In the genomic region with DNA sequence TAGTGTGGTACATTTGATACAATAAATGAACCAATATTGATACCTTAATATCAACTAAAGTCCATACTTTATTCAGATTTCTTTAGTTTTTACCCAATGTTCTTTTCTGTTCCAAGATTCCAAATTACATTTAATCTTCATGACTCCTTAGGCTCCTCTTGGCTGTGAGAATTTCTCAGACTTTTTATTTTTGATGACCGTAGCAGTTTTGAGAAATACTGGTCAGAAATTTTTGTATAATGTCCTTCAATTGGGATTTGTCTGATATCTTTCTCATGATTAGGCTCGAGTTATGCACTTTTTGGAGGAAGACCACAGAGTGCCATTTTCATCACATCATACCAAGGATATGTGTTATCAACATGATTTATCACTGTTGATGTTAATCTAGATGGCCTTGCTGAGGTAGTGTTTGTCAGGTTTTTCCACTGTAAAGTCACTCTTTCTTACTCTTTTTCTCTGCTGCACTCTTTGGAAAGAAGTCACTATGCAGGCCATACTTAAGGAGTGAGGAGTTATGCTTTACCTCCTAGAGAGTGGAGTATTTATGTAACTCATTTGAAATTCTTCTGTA, we compare ENCODE assay signal across 19 cellular contexts. TPM values are rescaled to one million over a fixed set of nuclear protein-coding genes. Genes with fewer than 3 reads are reported as not detected.
A peak's percentile ranks its signal among the peaks of the same experiment; 100 is the strongest.
DNase-seq lines count a peak whose midpoint lies in the region; ATAC-seq, FAIRE-seq and TF ChIP-seq lines count a peak whose summit lies in the region.
"Had no signal": no experiment of that assay in that cellular context is flagged by ENCODE, and none has a peak within 500 bp of the region (broad histone marks: within the 10 kb centered on the region; RNA-seq: fewer than 3 reads in every experiment).

No MANE protein-coding gene starts in this region.

- TF ChIP-seq POLR2A in GM12892 (IDR thresholded peaks at IDR 0.05; ENCODE audit: low read depth, low read length) (no peak), stomach (IDR thresholded peaks at IDR 0.05) (no peak), prostate gland (IDR thresholded peaks at IDR 0.05) (no peak)

- no peaks in the 10 kb centered on the region for H3K36me3 ChIP-seq in ascending aorta
- H3K36me3 ChIP-seq in lower lobe of right lung: no peaks in the 10 kb centered on the region
- H3K36me3 ChIP-seq in stomach: no peaks in the 10 kb centered on the region
- H3K36me3 ChIP-seq in HAP-1 (replicated peaks): no peaks in the 10 kb centered on the region
- no peaks in the 10 kb centered on the region for H3K36me3 ChIP-seq in prostate gland
- H3K36me3 ChIP-seq: breast epithelium, SJSA1 had no signal

- TF ChIP-seq CTCF in ascending aorta (IDR thresholded peaks at IDR 0.05) (no peak), lower lobe of right lung (IDR thresholded peaks at IDR 0.05) (no peak), stomach (IDR thresholded peaks at IDR 0.05) (no peak), prostate gland (IDR thresholded peaks at IDR 0.05) (no peak)

- 71 to 86% (median 80%) methylated on average over 2 of the region's 2 CpGs for WGBS in stomach, 5 donors
- 82% methylated on average over 2 of the region's 2 CpGs for WGBS in prostate gland

- H3K4me3 ChIP-seq in ascending aorta (no peak overlapping the region), lower lobe of right lung (no peak overlapping the region), stomach (no peak overlapping the region), HAP-1 (no peak overlapping the region), prostate gland (no peak overlapping the region)
- H3K4me3 ChIP-seq: breast epithelium, SJSA1 had no signal

- FAIRE-seq in GM12892 (lab: Jason Lieb, UNC): peak; percentile 93

- H3K27me3 ChIP-seq in ascending aorta: no peaks in the 10 kb centered on the region
- no peaks in the 10 kb centered on the region for H3K27me3 ChIP-seq in lower lobe of right lung (ENCODE audit: low read depth)
- H3K27me3 ChIP-seq in stomach: no peaks in the 10 kb centered on the region
- no peaks in the 10 kb centered on the region for H3K27me3 ChIP-seq in HAP-1 (ENCODE audit: low read depth)
- H3K27me3 ChIP-seq in prostate gland (replicated peaks; ENCODE audit: insufficient read depth): no peaks in the 10 kb centered on the region
- H3K27me3 ChIP-seq: breast epithelium, SJSA1 had no signal

- no peaks in the 10 kb centered on the region for H3K9me3 ChIP-seq in ascending aorta
- no peaks in the 10 kb centered on the region for H3K9me3 ChIP-seq in lower lobe of right lung
- no peaks in the 10 kb centered on the region for H3K9me3 ChIP-seq in stomach
- no peaks in the 10 kb centered on the region for H3K9me3 ChIP-seq in HAP-1
- no peaks in the 10 kb centered on the region for H3K9me3 ChIP-seq in prostate gland
- H3K9me3 ChIP-seq: breast epithelium, SJSA1 had no signal

- intact Hi-C loops in ascending aorta (cut with DNase I): no loop called here
- intact Hi-C loops in lower lobe of right lung (cut with DNase I): no loop called here
- intact Hi-C loops in stomach (cut with DNase I; ENCODE audit: low total_unique reads): no loop called here
- intact Hi-C loops in prostate gland (cut with DNase I): no loop called here

- DNase-seq in GM12892 (ENCODE audit: insufficient read length) (no peak), ascending aorta (ENCODE audit: low spot score in 2 of 2) (no peak), lower lobe of right lung (no peak), stomach (no peak), HAP-1 (ENCODE audit: low spot score in 2 of 2) (no peak), prostate gland (ENCODE audit: low spot score) (no peak), cerebellar cortex (ENCODE audit: low spot score) (no peak)
- DNase-seq: activated CD4-positive, CD25-positive, alpha-beta regulatory T cell treated with anti-CD3 and anti-CD28 coated beads, Interleukin-2, amount 50 U/mL, for 72 hours; H7; NCI-H1694; NCI-H2227 treated with DMSO at 0.1 percent for 48 hours; nucleus accumbens; stimulated activated naive CD4-positive, alpha-beta T cell treated with Interleukin-2 at 50 U/mL for 16 hours had no signal

- no peaks in the 10 kb centered on the region for H3K4me1 ChIP-seq in ascending aorta
- H3K4me1 ChIP-seq in lower lobe of right lung: peaks cover 24% of the 10 kb centered on the region
- H3K4me1 ChIP-seq in stomach: peaks cover 10 to 29% (median 19%) of the 10 kb centered on the region in 4 donors
- H3K4me1 ChIP-seq in HAP-1: no peaks in the 10 kb centered on the region
- no peaks in the 10 kb centered on the region for H3K4me1 ChIP-seq in prostate gland (replicated peaks)
- H3K4me1 ChIP-seq: breast epithelium, SJSA1 had no signal

- in situ Hi-C loops in HAP-1 (cut with MboI; ENCODE audit: low sequenced_read_pairs): no loop called here

- TF ChIP-seq EP300 in stomach (IDR thresholded peaks at IDR 0.05): no peak

- H3K27ac ChIP-seq in ascending aorta: peak overlapping the region; percentile 31 to 34
- H3K27ac ChIP-seq in lower lobe of right lung: peak overlapping the region; percentile 72
- peak overlapping the region in 3 of 5 donors; percentile 75 to 81 (median 80) for H3K27ac ChIP-seq in stomach
- H3K27ac ChIP-seq in prostate gland: no peak overlapping the region
- H3K27ac ChIP-seq: breast epithelium, epithelial cell of prostate, SJSA1 had no signal

- ATAC-seq in lower lobe of right lung (no peak), GM21786 (IDR thresholded peaks at IDR 0.05; ENCODE audit: unreplicated experiment) (no peak)
- ATAC-seq: activated T-helper 17 cell treated with anti-CD3 and anti-CD28 coated beads, Interleukin-2, amount 50 U/mL, for 72 hours; Panc1 had no signal

RNA-seq across cellular contexts. Expression of gene ENTPD1, which starts 12.9 kb away (rescaled TPM):
- polyA plus RNA-seq in GM12892 (2012; ENCODE audit: missing spikeins): 161 TPM
- total RNA-seq in ascending aorta (41.6 TPM), lower lobe of right lung (34.5 TPM), stomach (10 to 100 TPM in 4 of 5 donors, 1 to 10 TPM in 1; 4.5 to 56.7 (median 14.0) TPM), prostate gland (1 to 10 TPM; 7.0 to 9.3 TPM)
- polyA plus RNA-seq in stomach: 1 to 10 TPM; 3.7 to 6.0 (median 3.8) TPM
- total RNA-seq: SJSA1 had no signal

RNA-seq across cellular contexts. Expression of gene TCTN3, which starts 49.3 kb away (rescaled TPM):
- polyA plus RNA-seq in GM12892 (2012; ENCODE audit: missing spikeins): 20.8 TPM
- total RNA-seq in ascending aorta (22.1 TPM), lower lobe of right lung (26.4 TPM), stomach (10 to 100 TPM in 2 of 5 donors, 1 to 10 TPM in 3; 1.2 to 31.6 (median 9.3) TPM), prostate gland (10 to 100 TPM; 27.7 to 44.9 TPM)
- polyA plus RNA-seq in stomach: 10 to 100 TPM in 2 of 3 donors, 1 to 10 TPM in 1; 8.6 to 12.1 (median 10.1) TPM

Comparison
In these comparisons a context has a peak if more than half of its experiments do, and no peak if none do; other contexts are left out.
1. H3K27ac ChIP-seq: peak in ascending aorta (2 of 2), lower lobe of right lung (single experiment) and stomach (3 of 5); none in prostate gland (0 of 2).